ENCODE assay signal across 1 cellular context in the genomic region with DNA sequence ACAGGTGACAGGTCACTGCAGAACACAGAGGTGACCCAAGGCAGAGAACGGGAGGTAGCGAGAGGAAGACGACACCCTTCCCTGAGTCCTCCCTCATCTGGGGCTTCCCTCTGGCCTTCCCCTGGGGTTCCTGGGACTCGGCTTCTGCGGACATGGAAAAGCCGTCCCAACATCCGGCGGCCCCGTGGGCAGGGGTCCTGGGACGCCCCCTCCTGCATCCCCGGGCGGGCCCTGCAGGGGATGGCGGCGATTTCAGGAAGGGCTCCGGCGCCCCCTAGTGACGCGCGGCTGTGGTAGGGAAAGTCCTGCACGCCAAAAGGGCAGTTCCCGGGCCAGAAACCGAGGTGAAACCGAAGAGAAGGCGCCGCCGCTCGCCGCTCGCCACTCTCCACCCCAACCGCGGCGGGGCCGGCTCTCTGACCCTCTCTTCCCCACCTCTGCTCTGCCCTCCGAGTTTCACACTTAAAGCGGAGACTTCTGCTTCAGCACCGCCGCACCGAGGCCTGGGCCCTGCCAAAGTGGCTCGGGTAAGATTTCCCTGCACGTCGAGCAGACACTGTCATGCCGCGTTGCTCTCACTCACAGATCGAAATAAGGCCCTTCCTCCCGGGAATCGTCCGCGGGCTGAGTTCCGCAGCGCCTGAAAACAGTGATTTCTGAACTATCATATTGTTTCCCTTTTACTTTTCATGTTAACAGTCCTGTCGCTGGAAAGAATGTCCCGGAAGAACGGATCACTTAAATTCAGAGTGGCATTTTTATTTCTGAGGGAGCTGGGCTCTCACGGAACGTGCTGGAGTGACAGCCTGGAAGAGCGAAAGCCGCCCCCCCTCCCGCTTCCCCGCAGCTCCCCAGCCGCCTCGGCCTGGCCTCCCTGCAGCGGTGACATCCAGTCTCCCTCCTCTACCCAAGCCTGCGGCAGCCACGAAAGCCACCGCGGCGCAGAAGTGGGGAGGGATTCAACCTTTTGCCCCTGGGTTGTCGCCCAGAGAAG.
TF ChIP-seq lines count a peak whose summit lies in the region.

No MANE protein-coding gene starts in this region.

TF ChIP-seq in HEK293, 187 proteins besides CTCF, POLR2A, EP300 and RAD21 (continued from another document):
- TF ChIP-seq, protein P1, sequence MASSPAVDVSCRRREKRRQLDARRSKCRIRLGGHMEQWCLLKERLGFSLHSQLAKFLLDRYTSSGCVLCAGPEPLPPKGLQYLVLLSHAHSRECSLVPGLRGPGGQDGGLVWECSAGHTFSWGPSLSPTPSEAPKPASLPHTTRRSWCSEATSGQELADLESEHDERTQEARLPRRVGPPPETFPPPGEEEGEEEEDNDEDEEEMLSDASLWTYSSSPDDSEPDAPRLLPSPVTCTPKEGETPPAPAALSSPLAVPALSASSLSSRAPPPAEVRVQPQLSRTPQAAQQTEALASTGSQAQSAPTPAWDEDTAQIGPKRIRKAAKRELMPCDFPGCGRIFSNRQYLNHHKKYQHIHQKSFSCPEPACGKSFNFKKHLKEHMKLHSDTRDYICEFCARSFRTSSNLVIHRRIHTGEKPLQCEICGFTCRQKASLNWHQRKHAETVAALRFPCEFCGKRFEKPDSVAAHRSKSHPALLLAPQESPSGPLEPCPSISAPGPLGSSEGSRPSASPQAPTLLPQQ (tag by site-specific recombination; IDR thresholded peaks at IDR 0.05), result peak; percentile 29; the same call in 1 of the 2 replicates
- TF ChIP-seq ZNF777 (tag by site-specific recombination; IDR thresholded peaks at IDR 0.05; ENCODE audit: borderline replicate concordance), result peak; percentile 63; the same call in 1 of the 2 replicates
- TF ChIP-seq ZNF169 (tag by site-specific recombination; IDR thresholded peaks at IDR 0.05), result no peak
- TF ChIP-seq ZNF138 (tag by site-specific recombination; IDR thresholded peaks at IDR 0.05; ENCODE audit: borderline replicate concordance), result no peak
- TF ChIP-seq WT1 (tag by site-specific recombination; IDR thresholded peaks at IDR 0.05), result 0 out of 2 replicates have a peak, but pooled peaks have one; percentile 28
- TF ChIP-seq ZXDB (tag by site-specific recombination; IDR thresholded peaks at IDR 0.05), result 0 out of 2 replicates have a peak, but pooled peaks have one; percentile 50
- TF ChIP-seq PRDM1 (tag by site-specific recombination; IDR thresholded peaks at IDR 0.05), result peak; percentile 93
- no peak for TF ChIP-seq ZNF24 (tag by site-specific recombination; IDR thresholded peaks at IDR 0.05)
- no peak for TF ChIP-seq ZNF223 (tag by site-specific recombination; IDR thresholded peaks at IDR 0.05)
- no peak for TF ChIP-seq ZNF791 (tag by site-specific recombination; IDR thresholded peaks at IDR 0.05)
- TF ChIP-seq ZNF629 (tag by site-specific recombination; IDR thresholded peaks at IDR 0.05), result no peak
- no peak for TF ChIP-seq ZNF248 (tag by site-specific recombination; IDR thresholded peaks at IDR 0.05)
- TF ChIP-seq, protein P2, sequence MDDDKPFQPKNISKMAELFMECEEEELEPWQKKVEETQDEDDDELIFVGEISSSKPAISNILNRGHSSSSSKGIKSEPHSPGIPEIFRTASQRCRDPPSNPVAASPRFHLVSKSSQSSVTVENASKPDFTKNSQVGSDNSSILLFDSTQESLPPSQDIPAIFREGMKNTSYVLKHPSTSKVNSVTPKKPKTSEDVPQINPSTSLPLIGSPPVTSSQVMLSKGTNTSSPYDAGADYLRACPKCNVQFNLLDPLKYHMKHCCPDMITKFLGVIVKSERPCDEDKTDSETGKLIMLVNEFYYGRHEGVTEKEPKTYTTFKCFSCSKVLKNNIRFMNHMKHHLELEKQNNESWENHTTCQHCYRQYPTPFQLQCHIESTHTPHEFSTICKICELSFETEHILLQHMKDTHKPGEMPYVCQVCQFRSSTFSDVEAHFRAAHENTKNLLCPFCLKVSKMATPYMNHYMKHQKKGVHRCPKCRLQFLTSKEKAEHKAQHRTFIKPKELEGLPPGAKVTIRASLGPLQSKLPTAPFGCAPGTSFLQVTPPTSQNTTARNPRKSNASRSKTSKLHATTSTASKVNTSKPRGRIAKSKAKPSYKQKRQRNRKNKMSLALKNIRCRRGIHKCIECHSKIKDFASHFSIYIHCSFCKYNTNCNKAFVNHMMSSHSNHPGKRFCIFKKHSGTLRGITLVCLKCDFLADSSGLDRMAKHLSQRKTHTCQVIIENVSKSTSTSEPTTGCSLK (tag by site-specific recombination; IDR thresholded peaks at IDR 0.05), result no peak
- TF ChIP-seq GLIS2 (tag by site-specific recombination; IDR thresholded peaks at IDR 0.05), result peak; percentile 89
- no peak for TF ChIP-seq ZNF677 (tag by site-specific recombination; IDR thresholded peaks at IDR 0.05)
- peak; percentile 48; the same call in 1 of the 2 replicates for TF ChIP-seq ZBTB17 (tag by site-specific recombination; IDR thresholded peaks at IDR 0.05)
- TF ChIP-seq, protein P3, sequence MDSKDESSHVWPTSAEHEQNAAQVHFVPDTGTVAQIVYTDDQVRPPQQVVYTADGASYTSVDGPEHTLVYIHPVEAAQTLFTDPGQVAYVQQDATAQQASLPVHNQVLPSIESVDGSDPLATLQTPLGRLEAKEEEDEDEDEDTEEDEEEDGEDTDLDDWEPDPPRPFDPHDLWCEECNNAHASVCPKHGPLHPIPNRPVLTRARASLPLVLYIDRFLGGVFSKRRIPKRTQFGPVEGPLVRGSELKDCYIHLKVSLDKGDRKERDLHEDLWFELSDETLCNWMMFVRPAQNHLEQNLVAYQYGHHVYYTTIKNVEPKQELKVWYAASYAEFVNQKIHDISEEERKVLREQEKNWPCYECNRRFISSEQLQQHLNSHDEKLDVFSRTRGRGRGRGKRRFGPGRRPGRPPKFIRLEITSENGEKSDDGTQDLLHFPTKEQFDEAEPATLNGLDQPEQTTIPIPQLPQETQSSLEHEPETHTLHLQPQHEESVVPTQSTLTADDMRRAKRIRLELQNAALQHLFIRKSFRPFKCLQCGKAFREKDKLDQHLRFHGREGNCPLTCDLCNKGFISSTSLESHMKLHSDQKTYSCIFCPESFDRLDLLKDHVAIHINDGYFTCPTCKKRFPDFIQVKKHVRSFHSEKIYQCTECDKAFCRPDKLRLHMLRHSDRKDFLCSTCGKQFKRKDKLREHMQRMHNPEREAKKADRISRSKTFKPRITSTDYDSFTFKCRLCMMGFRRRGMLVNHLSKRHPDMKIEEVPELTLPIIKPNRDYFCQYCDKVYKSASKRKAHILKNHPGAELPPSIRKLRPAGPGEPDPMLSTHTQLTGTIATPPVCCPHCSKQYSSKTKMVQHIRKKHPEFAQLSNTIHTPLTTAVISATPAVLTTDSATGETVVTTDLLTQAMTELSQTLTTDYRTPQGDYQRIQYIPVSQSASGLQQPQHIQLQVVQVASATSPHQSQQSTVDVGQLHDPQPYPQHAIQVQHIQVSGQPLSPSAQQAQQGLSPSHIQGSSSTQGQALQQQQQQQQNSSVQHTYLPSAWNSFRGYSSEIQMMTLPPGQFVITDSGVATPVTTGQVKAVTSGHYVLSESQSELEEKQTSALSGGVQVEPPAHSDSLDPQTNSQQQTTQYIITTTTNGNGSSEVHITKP (tag by site-specific recombination; IDR thresholded peaks at IDR 0.05), result no peak
- TF ChIP-seq KLF9 (tag by site-specific recombination; IDR thresholded peaks at IDR 0.05; ENCODE audit: low read depth), result peak; percentile 29; the same call in 1 of the 2 replicates
- TF ChIP-seq ZNF610 (tag by site-specific recombination; IDR thresholded peaks at IDR 0.05; ENCODE audit: borderline replicate concordance), result no peak
- TF ChIP-seq, protein P4, sequence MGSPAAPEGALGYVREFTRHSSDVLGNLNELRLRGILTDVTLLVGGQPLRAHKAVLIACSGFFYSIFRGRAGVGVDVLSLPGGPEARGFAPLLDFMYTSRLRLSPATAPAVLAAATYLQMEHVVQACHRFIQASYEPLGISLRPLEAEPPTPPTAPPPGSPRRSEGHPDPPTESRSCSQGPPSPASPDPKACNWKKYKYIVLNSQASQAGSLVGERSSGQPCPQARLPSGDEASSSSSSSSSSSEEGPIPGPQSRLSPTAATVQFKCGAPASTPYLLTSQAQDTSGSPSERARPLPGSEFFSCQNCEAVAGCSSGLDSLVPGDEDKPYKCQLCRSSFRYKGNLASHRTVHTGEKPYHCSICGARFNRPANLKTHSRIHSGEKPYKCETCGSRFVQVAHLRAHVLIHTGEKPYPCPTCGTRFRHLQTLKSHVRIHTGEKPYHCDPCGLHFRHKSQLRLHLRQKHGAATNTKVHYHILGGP (tag by site-specific recombination; IDR thresholded peaks at IDR 0.05), result no peak
- TF ChIP-seq ZNF76 (tag by site-specific recombination; IDR thresholded peaks at IDR 0.05; ENCODE audit: borderline replicate concordance, low read depth), result no peak
- TF ChIP-seq ZBTB8A (tag by site-specific recombination; IDR thresholded peaks at IDR 0.05), result 0 out of 2 replicates have a peak, but pooled peaks have one; percentile 8
- TF ChIP-seq, protein P5, sequence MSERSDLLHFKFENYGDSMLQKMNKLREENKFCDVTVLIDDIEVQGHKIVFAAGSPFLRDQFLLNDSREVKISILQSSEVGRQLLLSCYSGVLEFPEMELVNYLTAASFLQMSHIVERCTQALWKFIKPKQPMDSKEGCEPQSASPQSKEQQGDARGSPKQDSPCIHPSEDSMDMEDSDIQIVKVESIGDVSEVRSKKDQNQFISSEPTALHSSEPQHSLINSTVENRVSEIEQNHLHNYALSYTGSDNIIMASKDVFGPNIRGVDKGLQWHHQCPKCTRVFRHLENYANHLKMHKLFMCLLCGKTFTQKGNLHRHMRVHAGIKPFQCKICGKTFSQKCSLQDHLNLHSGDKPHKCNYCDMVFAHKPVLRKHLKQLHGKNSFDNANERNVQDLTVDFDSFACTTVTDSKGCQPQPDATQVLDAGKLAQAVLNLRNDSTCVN (tag by site-specific recombination; optimal IDR thresholded peaks at IDR 0.05), result peak; percentile 14
- TF ChIP-seq ZFP37 (tag by site-specific recombination; IDR thresholded peaks at IDR 0.05), result 0 out of 2 replicates have a peak, but pooled peaks have one; percentile 52
- TF ChIP-seq ZNF16 (tag by site-specific recombination; IDR thresholded peaks at IDR 0.05; ENCODE audit: low read depth), result no peak
- TF ChIP-seq IKZF3 (tag by site-specific recombination; IDR thresholded peaks at IDR 0.05), result 0 out of 2 replicates have a peak, but pooled peaks have one; percentile 36
- TF ChIP-seq ZBTB20 (tag by site-specific recombination; IDR thresholded peaks at IDR 0.05), result peak; percentile 42; the same call in 1 of the 2 replicates
- TF ChIP-seq ZNF2 (tag by site-specific recombination; IDR thresholded peaks at IDR 0.05), result no peak
- TF ChIP-seq, protein P6, sequence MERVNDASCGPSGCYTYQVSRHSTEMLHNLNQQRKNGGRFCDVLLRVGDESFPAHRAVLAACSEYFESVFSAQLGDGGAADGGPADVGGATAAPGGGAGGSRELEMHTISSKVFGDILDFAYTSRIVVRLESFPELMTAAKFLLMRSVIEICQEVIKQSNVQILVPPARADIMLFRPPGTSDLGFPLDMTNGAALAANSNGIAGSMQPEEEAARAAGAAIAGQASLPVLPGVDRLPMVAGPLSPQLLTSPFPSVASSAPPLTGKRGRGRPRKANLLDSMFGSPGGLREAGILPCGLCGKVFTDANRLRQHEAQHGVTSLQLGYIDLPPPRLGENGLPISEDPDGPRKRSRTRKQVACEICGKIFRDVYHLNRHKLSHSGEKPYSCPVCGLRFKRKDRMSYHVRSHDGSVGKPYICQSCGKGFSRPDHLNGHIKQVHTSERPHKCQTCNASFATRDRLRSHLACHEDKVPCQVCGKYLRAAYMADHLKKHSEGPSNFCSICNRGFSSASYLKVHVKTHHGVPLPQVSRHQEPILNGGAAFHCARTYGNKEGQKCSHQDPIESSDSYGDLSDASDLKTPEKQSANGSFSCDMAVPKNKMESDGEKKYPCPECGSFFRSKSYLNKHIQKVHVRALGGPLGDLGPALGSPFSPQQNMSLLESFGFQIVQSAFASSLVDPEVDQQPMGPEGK (tag by site-specific recombination; IDR thresholded peaks at IDR 0.05), result peak; percentile 66
- TF ChIP-seq, protein P7, sequence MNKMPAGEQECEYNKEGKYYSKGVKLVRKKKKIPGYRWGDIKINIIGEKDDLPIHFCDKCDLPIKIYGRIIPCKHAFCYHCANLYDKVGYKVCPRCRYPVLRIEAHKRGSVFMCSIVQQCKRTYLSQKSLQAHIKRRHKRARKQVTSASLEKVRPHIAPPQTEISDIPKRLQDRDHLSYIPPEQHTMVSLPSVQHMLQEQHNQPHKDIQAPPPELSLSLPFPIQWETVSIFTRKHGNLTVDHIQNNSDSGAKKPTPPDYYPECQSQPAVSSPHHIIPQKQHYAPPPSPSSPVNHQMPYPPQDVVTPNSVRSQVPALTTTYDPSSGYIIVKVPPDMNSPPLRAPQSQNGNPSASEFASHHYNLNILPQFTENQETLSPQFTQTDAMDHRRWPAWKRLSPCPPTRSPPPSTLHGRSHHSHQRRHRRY (tag by site-specific recombination; IDR thresholded peaks at IDR 0.05), result no peak
- no peak for TF ChIP-seq ZNF404 (tag by site-specific recombination; IDR thresholded peaks at IDR 0.05)
- TF ChIP-seq ZEB2 (tag by site-specific recombination; IDR thresholded peaks at IDR 0.05), result 0 out of 2 replicates have a peak, but pooled peaks have one; percentile 47
- TF ChIP-seq GLIS1 (tag by site-specific recombination; IDR thresholded peaks at IDR 0.05), result peak; percentile 61
- TF ChIP-seq ZNF670 (tag by site-specific recombination; IDR thresholded peaks at IDR 0.05; ENCODE audit: low read depth), result no peak
- no peak for TF ChIP-seq ZNF626 (tag by site-specific recombination; IDR thresholded peaks at IDR 0.05)
- TF ChIP-seq ZIC2 (tag by site-specific recombination; IDR thresholded peaks at IDR 0.05), result peak; percentile 70
- no peak for TF ChIP-seq ZNF350 (tag by site-specific recombination; IDR thresholded peaks at IDR 0.05)
- TF ChIP-seq ZNF174 (tag by site-specific recombination; IDR thresholded peaks at IDR 0.05), result no peak
- no peak for TF ChIP-seq YY2 (tag by site-specific recombination; IDR thresholded peaks at IDR 0.05)
- no peak for TF ChIP-seq ZNF292 (tag by site-specific recombination; IDR thresholded peaks at IDR 0.05; ENCODE audit: borderline replicate concordance, low read depth)
